In genomic region chr21:38837806-38838461, GRCh38 we compare ENCODE assay signal across 1 cellular context.
A peak's percentile ranks its signal among the peaks of the same experiment; 100 is the strongest.
TF ChIP-seq lines count a peak whose summit lies in the region.

No MANE protein-coding gene starts in this region.

TF ChIP-seq in K562, 482 proteins besides CTCF, POLR2A, EP300 and RAD21 (continued from another document and continues in another):
- TF ChIP-seq ZNF280A (IDR thresholded peaks at IDR 0.05; ENCODE audit: low read depth, partially characterized antibody) (no peak), ARID2 (IDR thresholded peaks at IDR 0.05) (no peak), NFATC3 (IDR thresholded peaks at IDR 0.05) (0 out of 2 replicates have a peak, but pooled peaks have one; percentile 44), MEIS2 (IDR thresholded peaks at IDR 0.05; ENCODE audit: partially characterized antibody) (peak; percentile 47), BCOR (IDR thresholded peaks at IDR 0.05) (no peak), ZSCAN29 (IDR thresholded peaks at IDR 0.05) (no peak), ZNF79 (CRISPR knock-in tag; IDR thresholded peaks at IDR 0.05; ENCODE audit: low read depth) (no peak), ZNF449 (CRISPR knock-in tag; IDR thresholded peaks at IDR 0.05) (no peak), DPF2 (IDR thresholded peaks at IDR 0.05) (peak; percentile 69; the same call in 1 of the 2 replicates), NFIX (CRISPR knock-in tag; IDR thresholded peaks at IDR 0.05; ENCODE audit: low read depth) (no peak), ZNF609 (CRISPR knock-in tag; IDR thresholded peaks at IDR 0.05; ENCODE audit: borderline replicate concordance) (no peak), PRMT5 (CRISPR knock-in tag; IDR thresholded peaks at IDR 0.05) (no peak), ZNF589 (CRISPR knock-in tag; IDR thresholded peaks at IDR 0.05; ENCODE audit: low read depth) (peak; percentile 85; the same call in 1 of the 2 replicates), ZNF780A (CRISPR knock-in tag; IDR thresholded peaks at IDR 0.05) (no peak), MLX (CRISPR knock-in tag; conservative IDR thresholded peaks at IDR 0.05) (no peak), GABPA (tag; conservative IDR thresholded peaks at IDR 0.05; ENCODE audit: low read depth) (peak; percentile 70), SMARCA4 (IDR thresholded peaks at IDR 0.05) (peak; percentile 57; the same call in 1 of the 2 replicates), HIVEP1 (CRISPR knock-in tag; IDR thresholded peaks at IDR 0.05) (no peak), NR0B1 (IDR thresholded peaks at IDR 0.05; ENCODE audit: partially characterized antibody) (no peak), HDAC1 (IDR thresholded peaks at IDR 0.05) (no peak), ILF3 (IDR thresholded peaks at IDR 0.05; ENCODE audit: borderline replicate concordance) (no peak), MAFG (tag; conservative IDR thresholded peaks at IDR 0.05) (no peak), FUS (optimal IDR thresholded peaks at IDR 0.05; ENCODE audit: low read depth, low read length) (no peak), TFAM (CRISPR knock-in tag; conservative IDR thresholded peaks at IDR 0.05) (no peak), TAL1 (IDR thresholded peaks at IDR 0.05) (0 out of 2 replicates have a peak, but pooled peaks have one; percentile 2), TSC22D4 (tag; IDR thresholded peaks at IDR 0.05) (no peak), ZBTB12 (CRISPR knock-in tag; IDR thresholded peaks at IDR 0.05) (no peak), CCAR2 (IDR thresholded peaks at IDR 0.05; ENCODE audit: low read depth, low read length) (no peak), TCF3 (CRISPR knock-in tag; IDR thresholded peaks at IDR 0.05) (no peak; the same call in 1 of the 2 replicates), ZNF507 (tag; conservative IDR thresholded peaks at IDR 0.05) (no peak)
- TF ChIP-seq, protein P1, sequence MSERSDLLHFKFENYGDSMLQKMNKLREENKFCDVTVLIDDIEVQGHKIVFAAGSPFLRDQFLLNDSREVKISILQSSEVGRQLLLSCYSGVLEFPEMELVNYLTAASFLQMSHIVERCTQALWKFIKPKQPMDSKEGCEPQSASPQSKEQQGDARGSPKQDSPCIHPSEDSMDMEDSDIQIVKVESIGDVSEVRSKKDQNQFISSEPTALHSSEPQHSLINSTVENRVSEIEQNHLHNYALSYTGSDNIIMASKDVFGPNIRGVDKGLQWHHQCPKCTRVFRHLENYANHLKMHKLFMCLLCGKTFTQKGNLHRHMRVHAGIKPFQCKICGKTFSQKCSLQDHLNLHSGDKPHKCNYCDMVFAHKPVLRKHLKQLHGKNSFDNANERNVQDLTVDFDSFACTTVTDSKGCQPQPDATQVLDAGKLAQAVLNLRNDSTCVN (CRISPR knock-in tag; IDR thresholded peaks at IDR 0.05) = no peak
- TF ChIP-seq, protein P2, sequence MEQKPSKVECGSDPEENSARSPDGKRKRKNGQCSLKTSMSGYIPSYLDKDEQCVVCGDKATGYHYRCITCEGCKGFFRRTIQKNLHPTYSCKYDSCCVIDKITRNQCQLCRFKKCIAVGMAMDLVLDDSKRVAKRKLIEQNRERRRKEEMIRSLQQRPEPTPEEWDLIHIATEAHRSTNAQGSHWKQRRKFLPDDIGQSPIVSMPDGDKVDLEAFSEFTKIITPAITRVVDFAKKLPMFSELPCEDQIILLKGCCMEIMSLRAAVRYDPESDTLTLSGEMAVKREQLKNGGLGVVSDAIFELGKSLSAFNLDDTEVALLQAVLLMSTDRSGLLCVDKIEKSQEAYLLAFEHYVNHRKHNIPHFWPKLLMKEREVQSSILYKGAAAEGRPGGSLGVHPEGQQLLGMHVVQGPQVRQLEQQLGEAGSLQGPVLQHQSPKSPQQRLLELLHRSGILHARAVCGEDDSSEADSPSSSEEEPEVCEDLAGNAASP (IDR thresholded peaks at IDR 0.05) = no peak
- TF ChIP-seq, protein P3, sequence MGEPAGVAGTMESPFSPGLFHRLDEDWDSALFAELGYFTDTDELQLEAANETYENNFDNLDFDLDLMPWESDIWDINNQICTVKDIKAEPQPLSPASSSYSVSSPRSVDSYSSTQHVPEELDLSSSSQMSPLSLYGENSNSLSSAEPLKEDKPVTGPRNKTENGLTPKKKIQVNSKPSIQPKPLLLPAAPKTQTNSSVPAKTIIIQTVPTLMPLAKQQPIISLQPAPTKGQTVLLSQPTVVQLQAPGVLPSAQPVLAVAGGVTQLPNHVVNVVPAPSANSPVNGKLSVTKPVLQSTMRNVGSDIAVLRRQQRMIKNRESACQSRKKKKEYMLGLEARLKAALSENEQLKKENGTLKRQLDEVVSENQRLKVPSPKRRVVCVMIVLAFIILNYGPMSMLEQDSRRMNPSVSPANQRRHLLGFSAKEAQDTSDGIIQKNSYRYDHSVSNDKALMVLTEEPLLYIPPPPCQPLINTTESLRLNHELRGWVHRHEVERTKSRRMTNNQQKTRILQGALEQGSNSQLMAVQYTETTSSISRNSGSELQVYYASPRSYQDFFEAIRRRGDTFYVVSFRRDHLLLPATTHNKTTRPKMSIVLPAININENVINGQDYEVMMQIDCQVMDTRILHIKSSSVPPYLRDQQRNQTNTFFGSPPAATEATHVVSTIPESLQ (CRISPR knock-in tag; IDR thresholded peaks at IDR 0.05) = no peak
- TF ChIP-seq, protein P4, sequence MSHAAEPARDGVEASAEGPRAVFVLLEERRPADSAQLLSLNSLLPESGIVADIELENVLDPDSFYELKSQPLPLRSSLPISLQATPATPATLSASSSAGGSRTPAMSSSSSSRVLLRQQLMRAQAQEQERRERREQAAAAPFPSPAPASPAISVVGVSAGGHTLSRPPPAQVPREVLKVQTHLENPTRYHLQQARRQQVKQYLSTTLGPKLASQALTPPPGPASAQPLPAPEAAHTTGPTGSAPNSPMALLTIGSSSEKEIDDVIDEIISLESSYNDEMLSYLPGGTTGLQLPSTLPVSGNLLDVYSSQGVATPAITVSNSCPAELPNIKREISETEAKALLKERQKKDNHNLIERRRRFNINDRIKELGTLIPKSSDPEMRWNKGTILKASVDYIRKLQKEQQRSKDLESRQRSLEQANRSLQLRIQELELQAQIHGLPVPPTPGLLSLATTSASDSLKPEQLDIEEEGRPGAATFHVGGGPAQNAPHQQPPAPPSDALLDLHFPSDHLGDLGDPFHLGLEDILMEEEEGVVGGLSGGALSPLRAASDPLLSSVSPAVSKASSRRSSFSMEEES (CRISPR knock-in tag; IDR thresholded peaks at IDR 0.05) = no peak
- TF ChIP-seq, protein P5, sequence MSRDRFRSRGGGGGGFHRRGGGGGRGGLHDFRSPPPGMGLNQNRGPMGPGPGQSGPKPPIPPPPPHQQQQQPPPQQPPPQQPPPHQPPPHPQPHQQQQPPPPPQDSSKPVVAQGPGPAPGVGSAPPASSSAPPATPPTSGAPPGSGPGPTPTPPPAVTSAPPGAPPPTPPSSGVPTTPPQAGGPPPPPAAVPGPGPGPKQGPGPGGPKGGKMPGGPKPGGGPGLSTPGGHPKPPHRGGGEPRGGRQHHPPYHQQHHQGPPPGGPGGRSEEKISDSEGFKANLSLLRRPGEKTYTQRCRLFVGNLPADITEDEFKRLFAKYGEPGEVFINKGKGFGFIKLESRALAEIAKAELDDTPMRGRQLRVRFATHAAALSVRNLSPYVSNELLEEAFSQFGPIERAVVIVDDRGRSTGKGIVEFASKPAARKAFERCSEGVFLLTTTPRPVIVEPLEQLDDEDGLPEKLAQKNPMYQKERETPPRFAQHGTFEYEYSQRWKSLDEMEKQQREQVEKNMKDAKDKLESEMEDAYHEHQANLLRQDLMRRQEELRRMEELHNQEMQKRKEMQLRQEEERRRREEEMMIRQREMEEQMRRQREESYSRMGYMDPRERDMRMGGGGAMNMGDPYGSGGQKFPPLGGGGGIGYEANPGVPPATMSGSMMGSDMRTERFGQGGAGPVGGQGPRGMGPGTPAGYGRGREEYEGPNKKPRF (IDR thresholded peaks at IDR 0.05; ENCODE audit: low read depth, low read length) = no peak
- TF ChIP-seq, protein P6, sequence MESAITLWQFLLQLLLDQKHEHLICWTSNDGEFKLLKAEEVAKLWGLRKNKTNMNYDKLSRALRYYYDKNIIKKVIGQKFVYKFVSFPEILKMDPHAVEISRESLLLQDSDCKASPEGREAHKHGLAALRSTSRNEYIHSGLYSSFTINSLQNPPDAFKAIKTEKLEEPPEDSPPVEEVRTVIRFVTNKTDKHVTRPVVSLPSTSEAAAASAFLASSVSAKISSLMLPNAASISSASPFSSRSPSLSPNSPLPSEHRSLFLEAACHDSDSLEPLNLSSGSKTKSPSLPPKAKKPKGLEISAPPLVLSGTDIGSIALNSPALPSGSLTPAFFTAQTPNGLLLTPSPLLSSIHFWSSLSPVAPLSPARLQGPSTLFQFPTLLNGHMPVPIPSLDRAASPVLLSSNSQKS (CRISPR knock-in tag; IDR thresholded peaks at IDR 0.05) = no peak
